Comparison of ENCODE assay signal across 8 cellular contexts in genomic region chr20:46406986-46407670, GRCh38. TPM values are rescaled to one million over a fixed set of nuclear protein-coding genes. Genes with fewer than 3 reads are reported as not detected.
A peak's percentile ranks its signal among the peaks of the same experiment; 100 is the strongest.
DNase-seq lines count a peak whose midpoint lies in the region; ATAC-seq and TF ChIP-seq lines count a peak whose summit lies in the region.

No MANE protein-coding gene starts in this region.

- H3K4me3 ChIP-seq in adrenal gland (peak overlapping the region in 3 of 4 donors; percentile 42 to 91 (median 68)), iPS-18c (ENCODE audit: insufficient read depth, low read depth, low read length) (peak overlapping the region; percentile 99)

- H3K4me1 ChIP-seq in adrenal gland (replicated peaks in 1 of 2): peaks cover 27 to 48% of the 10 kb centered on the region in 2 donors

- H3K27me3 ChIP-seq in adrenal gland: no peaks in the 10 kb centered on the region

- DNase-seq in DMS153 (lab: John Stamatoyannopoulos, UW) (peak; percentile 48), T follicular helper cell (ENCODE audit: low read depth) (peak; percentile 79), adrenal gland (peak; percentile 73 to 94 (median 81)), OCI-M2 (lab: John Stamatoyannopoulos, UW; ENCODE audit: unreplicated experiment) (no peak)
- DNase-seq in stimulated activated CD4-positive, alpha-beta T cell treated with anti-CD3 and anti-CD28 coated beads, Interleukin-12 subunit alpha, Interleukin-12 subunit beta, amount 100 ng/mL, for 24 hours (ENCODE audit: low read depth in 2 of 2): peak; percentile 79 to 85

- intact Hi-C loops in adrenal gland (cut with DNase I): no loop called here

- TF ChIP-seq CTCF in adrenal gland (IDR thresholded peaks at IDR 0.05): peak in 1 of 6 experiments; percentile 16

- 11 to 13% (median 12%) methylated on average over 20 to 26 of the region's 26 CpGs for WGBS in adrenal gland, 4 donors

- H3K9me3 ChIP-seq in KOPT-K1 (ENCODE audit: insufficient read depth, low read length, poor library complexity, severe bottlenecking): no peaks in the 10 kb centered on the region
- no peaks in the 10 kb centered on the region for H3K9me3 ChIP-seq in adrenal gland (replicated peaks in 1 of 3)
- no peaks in the 10 kb centered on the region for H3K9me3 ChIP-seq in iPS-18c (ENCODE audit: control insufficient read depth, insufficient read depth, low read length)

- TF ChIP-seq POLR2A in adrenal gland (IDR thresholded peaks at IDR 0.05): no peak

- H3K27ac ChIP-seq in KOPT-K1 (ENCODE audit: low read depth, low read length, poor library complexity, severe bottlenecking) (peak overlapping the region; percentile 21), adrenal gland (peak overlapping the region; percentile 61 to 96 (median 88))

- ATAC-seq in GM21717 (IDR thresholded peaks at IDR 0.05; ENCODE audit: unreplicated experiment): peak; percentile 47

- no peaks in the 10 kb centered on the region for H3K36me3 ChIP-seq in KOPT-K1 (ENCODE audit: insufficient read depth, low read length)
- H3K36me3 ChIP-seq in adrenal gland (replicated peaks in 1 of 2): no peaks in the 10 kb centered on the region

RNA-seq across cellular contexts. Expression of gene ELMO2, which starts 0.7 kb away (rescaled TPM):
- 10 to 100 TPM; 42.4 to 69.0 (median 52.2) TPM for total RNA-seq in adrenal gland
- 10 to 100 TPM; 36.2 to 55.1 (median 38.3) TPM for polyA plus RNA-seq in adrenal gland
